In genomic region chr19:3387645-3388589, GRCh38 we compare ENCODE assay signal across 9 cellular contexts. TPM values are rescaled to one million over a fixed set of nuclear protein-coding genes. Genes with fewer than 3 reads are reported as not detected.
DNase-seq lines count a peak whose midpoint lies in the region; ATAC-seq and TF ChIP-seq lines count a peak whose summit lies in the region.
"Had no signal": no experiment of that assay in that cellular context is flagged by ENCODE, and none has a peak within 500 bp of the region (broad histone marks: within the 10 kb centered on the region; RNA-seq: fewer than 3 reads in every experiment).

No MANE protein-coding gene starts in this region.

- intact Hi-C loops in testis (cut with DNase I; ENCODE audit: low total_unique reads) = no loop called here

- H3K9me3 ChIP-seq in testis = no peaks in the 10 kb centered on the region

- DNase-seq in HUDEP-2 (lab: John Stamatoyannopoulos, UW; ENCODE audit: unreplicated experiment in 76 of 76) = peak in 72 of 76 experiments; percentile 55 to 96 (median 87)
- DNase-seq in anterior cingulate cortex (lab: John Stamatoyannopoulos, UW) = peak; percentile 51 to 96 (median 90)
- DNase-seq in islet precursor cell = peak; percentile 35
- peak; percentile 86 for DNase-seq in testis
- DNase-seq in activated CD4-positive, alpha-beta T cell treated with anti-CD3 and anti-CD28 coated beads for 1 hour = no peak
- no peak for DNase-seq in dedifferentiated amniotic fluid mesenchymal stem cell (ENCODE audit: extremely low spot score)
- DNase-seq: naive B cell had no signal

- peaks cover 66% of the 10 kb centered on the region for H3K4me1 ChIP-seq in testis

- no peak for TF ChIP-seq CTCF in testis (IDR thresholded peaks at IDR 0.05)

- WGBS in testis, 2 donors = 34 to 44% methylated on average over 20 to 27 of the region's 42 CpGs

- H3K36me3 ChIP-seq in testis (ENCODE audit: low read depth, missing control alignments) = no peaks in the 10 kb centered on the region

- H3K27me3 ChIP-seq in testis = no peaks in the 10 kb centered on the region

- peak overlapping the region; percentile 67 to 89 for H3K27ac ChIP-seq in testis

- no peak for ATAC-seq in GM19455 (IDR thresholded peaks at IDR 0.05; ENCODE audit: unreplicated experiment)
- ATAC-seq in HG03280 (IDR thresholded peaks at IDR 0.05; ENCODE audit: unreplicated experiment) = no peak

- H3K4me3 ChIP-seq in testis = no peak overlapping the region

- no peak for TF ChIP-seq POLR2A in testis (IDR thresholded peaks at IDR 0.05)

RNA-seq across cellular contexts. Expression of gene NFIC, which starts 21.5 kb away (rescaled TPM):
- 100 to 1,000 TPM; 113 to 127 TPM for total RNA-seq in testis
- 56.5 TPM for polyA plus RNA-seq in testis (ENCODE audit: insufficient read depth, low read depth, low replicate concordance)

Comparison
In these comparisons a context has a peak if more than half of its experiments do, and no peak if none do; other contexts are left out.
1. DNase-seq: peak in HUDEP-2 (72 of 76), anterior cingulate cortex (58 of 58), islet precursor cell (single experiment) and testis (single experiment); none in activated CD4-positive, alpha-beta T cell treated with anti-CD3 and anti-CD28 coated beads for 1 hour (single experiment) and dedifferentiated amniotic fluid mesenchymal stem cell (single experiment).